In the genomic region with DNA sequence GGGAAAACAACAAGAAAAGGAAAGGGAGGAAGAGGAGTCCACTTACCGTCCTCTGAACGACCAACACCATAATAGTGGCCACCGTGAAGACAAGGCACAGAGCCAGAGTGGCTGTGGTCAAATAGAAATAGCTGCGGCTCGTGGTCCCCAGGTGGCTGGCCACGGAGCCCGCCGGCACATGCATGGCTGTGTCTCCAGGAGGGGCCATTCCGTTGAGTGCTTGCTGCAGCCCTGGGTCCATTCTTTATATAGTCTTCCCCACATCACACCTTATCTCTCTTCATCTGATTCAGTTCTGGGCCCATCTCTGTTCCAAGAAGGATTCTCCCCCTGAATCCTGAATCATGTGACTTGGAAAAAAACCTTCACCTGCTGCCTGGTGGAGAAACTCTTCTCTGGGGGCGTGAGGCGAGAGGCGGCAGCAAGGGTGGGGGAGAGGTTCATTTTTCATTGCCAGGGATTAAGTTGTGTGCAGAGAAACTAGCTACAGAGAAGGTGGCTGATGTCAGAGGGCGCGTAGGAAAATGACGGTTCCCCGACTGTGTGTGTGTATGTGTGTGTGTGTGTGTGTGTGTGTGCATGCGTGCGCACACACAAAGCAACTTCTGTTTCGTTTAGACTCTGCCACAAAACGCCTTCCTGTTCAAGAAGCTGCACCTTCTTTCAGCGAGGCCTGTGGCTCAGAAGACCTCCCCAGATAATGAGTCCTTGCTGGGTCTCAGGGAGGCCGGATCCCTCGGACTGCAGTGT, we compare ENCODE assay signal across 8 cellular contexts. TPM values are rescaled to one million over a fixed set of nuclear protein-coding genes. Genes with fewer than 3 reads are reported as not detected.
A peak's percentile ranks its signal among the peaks of the same experiment; 100 is the strongest.
DNase-seq lines count a peak whose midpoint lies in the region; ATAC-seq, FAIRE-seq and TF ChIP-seq lines count a peak whose summit lies in the region.

Gene TNFSF8 (minus strand): TSS at position 529 of the 750 bp plus-strand sequence. CDS start 288 bp downstream, at position 241.

- ATAC-seq in GM18498 (IDR thresholded peaks at IDR 0.05; ENCODE audit: unreplicated experiment) (peak; percentile 75), HG03175 (IDR thresholded peaks at IDR 0.05; ENCODE audit: unreplicated experiment) (no peak)

- peak in 2 of 3 donors; percentile 44 to 48 for TF ChIP-seq POLR2A in spleen (IDR thresholded peaks at IDR 0.05)

- H3K4me3 Mint-ChIP-seq in T-helper 1 cell treated with Interleukin-12 subunit alpha and Interleukin-12 subunit beta and Interleukin-4 antibody, amounts not matched to agents 30 μg/mL and 1 μg/mL, for 36 hours: peak within 1 kb of the TSS; percentile 98

- FAIRE-seq in D721Med (lab: Jason Lieb, UNC): no peak

- peak within 1 kb of the TSS; percentile 19 to 75 (median 44) for H3K4me3 ChIP-seq in spleen

- peaks cover 0 to 50% (median 28%) of the 10 kb centered on the region in 6 donors for H3K4me1 ChIP-seq in spleen

- WGBS in spleen, 5 donors: 16 to 40% (median 27%) methylated on average over 19 to 23 of the region's 23 CpGs

- intact Hi-C loops in spleen (cut with DNase I; ENCODE audit: low total_unique reads): no loop called here

- no peaks in the 10 kb centered on the region for H3K36me3 ChIP-seq in spleen

- H3K27me3 ChIP-seq in spleen (replicated peaks in 1 of 7): peaks cover 0 to 4% (median 0%) of the 10 kb centered on the region in 7 donors

- peak; percentile 40 for DNase-seq in activated naive CD8-positive, alpha-beta T cell treated with anti-CD3 and anti-CD28 coated beads, Interleukin-2, amount 50 U/mL, for 16 hours (ENCODE audit: low read depth, low spot score)
- DNase-seq in spleen (peak; percentile 90), mesenteric fat pad (ENCODE audit: low spot score) (no peak), D721Med (ENCODE audit: insufficient read length, low spot score) (no peak), NCI-H1436 treated with DMSO at 0.1 percent for 48 hours (lab: John Stamatoyannopoulos, UW) (no peak)

- H3K4me1 Mint-ChIP-seq in T-helper 1 cell treated with Interleukin-12 subunit alpha and Interleukin-12 subunit beta and Interleukin-4 antibody, amounts not matched to agents 30 μg/mL and 1 μg/mL, for 36 hours (ENCODE audit: low read depth): peaks cover 41% of the 10 kb centered on the region

- peak within 1 kb of the TSS; percentile 99 for H3K27ac Mint-ChIP-seq in T-helper 1 cell treated with Interleukin-12 subunit alpha and Interleukin-12 subunit beta and Interleukin-4 antibody, amounts not matched to agents 30 μg/mL and 1 μg/mL, for 36 hours

- TF ChIP-seq CTCF in spleen (IDR thresholded peaks at IDR 0.05 in 8 of 11, conservative IDR thresholded peaks at IDR 0.05 in 3 of 11) (no peak), D721Med (IDR thresholded peaks at IDR 0.05; ENCODE audit: insufficient read depth, missing control alignments) (no peak)

- no peaks in the 10 kb centered on the region for H3K9me3 ChIP-seq in spleen

- peaks cover 46% of the 10 kb centered on the region for H3K36me3 Mint-ChIP-seq in T-helper 1 cell treated with Interleukin-12 subunit alpha and Interleukin-12 subunit beta and Interleukin-4 antibody, amounts not matched to agents 30 μg/mL and 1 μg/mL, for 36 hours (ENCODE audit: low read depth)

- H3K27ac ChIP-seq in spleen: peak within 1 kb of the TSS; percentile 74 to 94 (median 90)

- H3K27me3 Mint-ChIP-seq in T-helper 1 cell treated with Interleukin-12 subunit alpha and Interleukin-12 subunit beta and Interleukin-4 antibody, amounts not matched to agents 30 μg/mL and 1 μg/mL, for 36 hours (ENCODE audit: low read depth): no peaks in the 10 kb centered on the region

- no peaks in the 10 kb centered on the region for H3K9me3 Mint-ChIP-seq in T-helper 1 cell treated with Interleukin-12 subunit alpha and Interleukin-12 subunit beta and Interleukin-4 antibody, amounts not matched to agents 30 μg/mL and 1 μg/mL, for 36 hours

RNA-seq across cellular contexts. Expression of gene TNFSF8, which starts in this region (rescaled TPM):
- total RNA-seq in spleen (10 to 100 TPM in 5 of 7 donors, 1 to 10 TPM in 2; 7.1 to 42.7 (median 19.2) TPM), mesenteric fat pad (4.6 TPM)
- polyA plus RNA-seq in spleen: 10 to 100 TPM in 2 of 3 donors, 1 to 10 TPM in 1; 4.8 to 16.0 (median 10.2) TPM

Comparison
In these comparisons a context has a peak if more than half of its experiments do, and no peak if none do; other contexts are left out.
1. DNase-seq: peak in activated naive CD8-positive, alpha-beta T cell treated with anti-CD3 and anti-CD28 coated beads, Interleukin-2, amount 50 U/mL, for 16 hours (single experiment) and spleen (single experiment); none in mesenteric fat pad (single experiment), D721Med (single experiment) and NCI-H1436 treated with DMSO at 0.1 percent for 48 hours (single experiment).